10 cellular contexts compared by ENCODE assay signal in the genomic region with DNA sequence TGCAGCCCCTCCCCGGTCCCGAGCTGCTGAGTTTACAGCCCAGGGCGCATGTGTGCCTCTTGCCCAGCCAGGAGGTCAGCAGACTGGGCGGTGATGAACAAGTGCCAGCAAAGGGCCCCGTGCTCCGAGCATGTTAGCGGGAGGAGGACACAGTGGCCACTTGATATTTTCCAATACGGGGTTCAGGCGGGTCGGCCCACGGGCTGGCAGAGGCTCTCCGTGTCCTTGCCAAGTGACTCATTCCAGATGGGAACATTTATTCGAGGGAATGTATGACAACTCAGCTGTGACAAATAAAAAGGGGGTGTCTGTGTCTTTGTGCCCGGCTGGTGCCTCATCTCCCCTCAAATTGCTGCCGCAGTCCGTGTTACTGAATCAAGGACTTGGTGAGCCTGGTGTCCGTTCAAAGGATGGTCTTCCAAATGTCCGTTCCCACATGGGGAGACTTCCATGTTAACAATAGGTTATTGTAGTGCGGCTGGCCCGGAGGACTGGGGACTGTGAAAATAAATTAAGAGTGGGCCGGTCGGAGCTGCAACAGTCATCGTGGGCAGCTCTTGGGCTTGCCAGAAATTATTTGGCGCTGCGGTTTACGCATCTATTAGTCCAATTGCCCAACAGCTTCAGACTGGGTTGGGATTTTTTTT.
A peak's percentile ranks its signal among the peaks of the same experiment; 100 is the strongest.
DNase-seq lines count a peak whose midpoint lies in the region; ATAC-seq and TF ChIP-seq lines count a peak whose summit lies in the region.
"Had no signal": no experiment of that assay in that cellular context is flagged by ENCODE, and none has a peak within 500 bp of the region (broad histone marks: within the 10 kb centered on the region; RNA-seq: fewer than 3 reads in every experiment).

No MANE protein-coding gene starts in this region.

- DNase-seq in activated naive CD4-positive, alpha-beta T cell treated with anti-CD3 and anti-CD28 coated beads, Interleukin-2, amount 50 U/mL, for 72 hours (ENCODE audit: low spot score in 2 of 2) = no peak
- DNase-seq in fibroblast of villous mesenchyme (ENCODE audit: low read depth) = peak; percentile 66
- DNase-seq in neural crest cell (ENCODE audit: low read depth, low spot score) = no peak
- no peak for DNase-seq in RWPE1 (ENCODE audit: low spot score)
- DNase-seq in stimulated activated naive CD4-positive, alpha-beta T cell (lab: John Stamatoyannopoulos, UW) = no peak
- no peak for DNase-seq in ACHN
- DNase-seq: Karpas-422, PC-3 had no signal

- no peaks in the 10 kb centered on the region for H3K9me3 Mint-ChIP-seq in activated naive CD4-positive, alpha-beta T cell treated with anti-CD3 and anti-CD28 coated beads, Interleukin-2, amount 50 U/mL, for 24 hours
- no peaks in the 10 kb centered on the region for H3K9me3 Mint-ChIP-seq in activated naive CD4-positive, alpha-beta T cell treated with anti-CD3 and anti-CD28 coated beads, Interleukin-2, amount 50 U/mL, for 72 hours
- H3K9me3 Mint-ChIP-seq in neural crest cell = no peaks in the 10 kb centered on the region

- POLR2A ChIA-PET in RWPE1 (lab: Yijun Ruan, JAX; ENCODE audit: low non-redundant PET) = no interaction called here

- no peaks in the 10 kb centered on the region for H3K36me3 Mint-ChIP-seq in activated naive CD4-positive, alpha-beta T cell treated with anti-CD3 and anti-CD28 coated beads, Interleukin-2, amount 50 U/mL, for 24 hours
- no peaks in the 10 kb centered on the region for H3K36me3 Mint-ChIP-seq in activated naive CD4-positive, alpha-beta T cell treated with anti-CD3 and anti-CD28 coated beads, Interleukin-2, amount 50 U/mL, for 72 hours
- no peaks in the 10 kb centered on the region for H3K36me3 Mint-ChIP-seq in neural crest cell (ENCODE audit: low read depth)

- no peaks in the 10 kb centered on the region for H3K27me3 Mint-ChIP-seq in activated naive CD4-positive, alpha-beta T cell treated with anti-CD3 and anti-CD28 coated beads, Interleukin-2, amount 50 U/mL, for 24 hours
- peaks cover 86% of the 10 kb centered on the region for H3K27me3 Mint-ChIP-seq in neural crest cell (ENCODE audit: low read depth)

- TF ChIP-seq CTCF in fibroblast of villous mesenchyme (IDR thresholded peaks at IDR 0.05; ENCODE audit: insufficient read depth, low read depth, low read length) (no peak), neural crest cell (conservative IDR thresholded peaks at IDR 0.05) (no peak), RWPE1 (conservative IDR thresholded peaks at IDR 0.05; ENCODE audit: low read depth) (no peak)

- no peak overlapping the region for H3K27ac ChIP-seq in RWPE1

- no peak overlapping the region for H3K4me3 Mint-ChIP-seq in activated naive CD4-positive, alpha-beta T cell treated with anti-CD3 and anti-CD28 coated beads, Interleukin-2, amount 50 U/mL, for 24 hours
- H3K4me3 Mint-ChIP-seq in neural crest cell = peak overlapping the region; percentile 71

- H3K4me1 Mint-ChIP-seq in activated naive CD4-positive, alpha-beta T cell treated with anti-CD3 and anti-CD28 coated beads, Interleukin-2, amount 50 U/mL, for 24 hours = no peaks in the 10 kb centered on the region
- H3K4me1 Mint-ChIP-seq in neural crest cell = peaks cover 45% of the 10 kb centered on the region

- CTCF ChIA-PET in RWPE1 (lab: Yijun Ruan, JAX) = interaction anchor here (0.6 to 0.8 kb wide), 4 partner anchors 10 to 222 kb away, joined by 3 to 5 read pairs (median 3); no protein-coding TSS in a partner anchor

- no peak overlapping the region for H3K4me3 ChIP-seq in fibroblast of villous mesenchyme (ENCODE audit: low read depth, low read length)

- in situ Hi-C loops in ACHN (cut with HindIII; ENCODE audit: low pct_ligation_motif_present, low pct_unique_long_range_greater_than_20kb, low sequenced_read_pairs) = no loop called here

- ATAC-seq in activated naive CD4-positive, alpha-beta T cell treated with anti-CD3 and anti-CD28 coated beads, Interleukin-2, amount 50 U/mL, for 72 hours = no peak
- ATAC-seq in HG03521 (IDR thresholded peaks at IDR 0.05; ENCODE audit: unreplicated experiment) = no peak
- ATAC-seq: PC-3 had no signal

- H3K27ac Mint-ChIP-seq in activated naive CD4-positive, alpha-beta T cell treated with anti-CD3 and anti-CD28 coated beads, Interleukin-2, amount 50 U/mL, for 24 hours = peak overlapping the region; percentile 51
- H3K27ac Mint-ChIP-seq in activated naive CD4-positive, alpha-beta T cell treated with anti-CD3 and anti-CD28 coated beads, Interleukin-2, amount 50 U/mL, for 72 hours = no peak overlapping the region
- peak overlapping the region; percentile 5 for H3K27ac Mint-ChIP-seq in neural crest cell (ENCODE audit: unreplicated experiment)

Comparison
In these comparisons a context has a peak if more than half of its experiments do, and no peak if none do; other contexts are left out.
1. H3K27ac Mint-ChIP-seq: peak in activated naive CD4-positive, alpha-beta T cell treated with anti-CD3 and anti-CD28 coated beads, Interleukin-2, amount 50 U/mL, for 24 hours (single experiment) and neural crest cell (single experiment); none in activated naive CD4-positive, alpha-beta T cell treated with anti-CD3 and anti-CD28 coated beads, Interleukin-2, amount 50 U/mL, for 72 hours (0 of 2).